15 cellular contexts compared by ENCODE assay signal in genomic region chr3:30426319-30426993, GRCh38.
DNase-seq lines count a peak whose midpoint lies in the region; ATAC-seq and TF ChIP-seq lines count a peak whose summit lies in the region.
"Had no signal": no experiment of that assay in that cellular context is flagged by ENCODE, and none has a peak within 500 bp of the region (broad histone marks: within the 10 kb centered on the region; RNA-seq: fewer than 3 reads in every experiment).

No MANE protein-coding gene starts in this region.

- H2AFZ ChIP-seq in GM23338: no peak overlapping the region

- H3K4me1 ChIP-seq in GM23338 (ENCODE audit: insufficient read depth): no peaks in the 10 kb centered on the region
- peaks cover 0 to 26% (median 18%) of the 10 kb centered on the region in 4 donors for H3K4me1 ChIP-seq in sigmoid colon
- no peaks in the 10 kb centered on the region for H3K4me1 ChIP-seq in CD4-positive, alpha-beta memory T cell (ENCODE audit: insufficient read depth, low read length)

- H3K27me3 Mint-ChIP-seq in GM23338 (ENCODE audit: insufficient read depth, low read depth, poor library complexity): no peaks in the 10 kb centered on the region
- H3K27me3 Mint-ChIP-seq in CD4-positive, alpha-beta memory T cell: peaks cover 1 to 3% of the 10 kb centered on the region in 2 donors
- H3K27me3 Mint-ChIP-seq: activated CD8-positive, alpha-beta T cell treated with anti-CD3 and anti-CD28 coated beads for 36 hours had no signal

- no peak for TF ChIP-seq POLR2A in sigmoid colon (IDR thresholded peaks at IDR 0.05)

- no peak overlapping the region for H3K4me2 ChIP-seq in GM23338

- DNase-seq in GM23338 (ENCODE audit: low spot score) (peak; percentile 10), dedifferentiated amniotic fluid mesenchymal stem cell (ENCODE audit: extremely low spot score) (peak; percentile 78), iris pigment epithelial cell (ENCODE audit: low read depth) (peak; percentile 93), sigmoid colon (peak; percentile 91)
- DNase-seq in activated CD4-positive, alpha-beta T cell treated with anti-CD3 and anti-CD28 coated beads for 1 hour: no peak
- DNase-seq in CD4-positive, alpha-beta memory T cell: no peak
- DNase-seq: activated CD8-positive, alpha-beta T cell treated with anti-CD3 and anti-CD28 coated beads for 36 hours; CD4-positive, CD25-positive, alpha-beta regulatory T cell; erythroblast; KG1; NCI-H510A treated with DMSO at 0.1 percent for 48 hours; stimulated activated CD4-positive, alpha-beta T cell treated with anti-CD3 and anti-CD28 coated beads, Interleukin-1b, Interleukin-23, amount 100 ng/mL, for 48 hours had no signal

- no peaks in the 10 kb centered on the region for H3K79me2 ChIP-seq in GM23338 (replicated peaks; ENCODE audit: insufficient read depth)

- H3K27me3 ChIP-seq in GM23338 (ENCODE audit: insufficient read depth) (no peaks in the 10 kb centered on the region), sigmoid colon (no peaks in the 10 kb centered on the region)
- no peaks in the 10 kb centered on the region for H3K27me3 ChIP-seq in CD4-positive, alpha-beta memory T cell (ENCODE audit: insufficient read depth, low read length)

- peak in 1 of 4 donors; percentile 25 for TF ChIP-seq EP300 in sigmoid colon (IDR thresholded peaks at IDR 0.05)

- 45 to 60% methylated on average over 3 of the region's 3 CpGs for WGBS in sigmoid colon, 2 donors

- no peaks in the 10 kb centered on the region for H4K20me1 ChIP-seq in GM23338 (replicated peaks; ENCODE audit: insufficient read depth)

- no peaks in the 10 kb centered on the region for H3K9me2 ChIP-seq in GM23338 (ENCODE audit: insufficient read depth)

- H3K36me3 Mint-ChIP-seq in GM23338 (ENCODE audit: low read depth): no peaks in the 10 kb centered on the region
- peaks cover 0 to 6% of the 10 kb centered on the region in 2 donors for H3K36me3 Mint-ChIP-seq in CD4-positive, alpha-beta memory T cell
- H3K36me3 Mint-ChIP-seq: CD4-positive, CD25-positive, alpha-beta regulatory T cell had no signal

- CTCF ChIA-PET in CD4-positive, alpha-beta memory T cell (lab: Charles Lee; ENCODE audit: partially characterized antibody): interaction anchor here (1.2 kb wide), 1 partner anchor 9 kb away, joined by 4 read pairs; no protein-coding TSS in a partner anchor

- intact Hi-C loops in sigmoid colon (cut with DNase I): loop anchor here (2.0 kb wide), 1 partner anchor 180 kb away; the partner anchor contains the start of gene TGFBR2
- intact Hi-C loops in CD4-positive, alpha-beta memory T cell (cut with micrococcal nuclease): no loop called here

- H3K9me3 ChIP-seq in sigmoid colon: no peaks in the 10 kb centered on the region
- H3K9me3 ChIP-seq in CD4-positive, alpha-beta memory T cell (ENCODE audit: control insufficient read depth in 1 of 2, low read length in 2 of 2): no peaks in the 10 kb centered on the region

- POLR2A ChIA-PET in CD4-positive, alpha-beta memory T cell (lab: Charles Lee; ENCODE audit: partially characterized antibody): interaction anchor here (1.0 kb wide), 1 partner anchor 10 kb away, joined by 3 read pairs; no protein-coding TSS in a partner anchor

- no peak overlapping the region for H3K27ac Mint-ChIP-seq in GM23338
- H3K27ac Mint-ChIP-seq in CD4-positive, alpha-beta memory T cell: no peak overlapping the region
- H3K27ac Mint-ChIP-seq: activated CD8-positive, alpha-beta T cell treated with anti-CD3 and anti-CD28 coated beads for 36 hours; CD4-positive, CD25-positive, alpha-beta regulatory T cell had no signal

- no peaks in the 10 kb centered on the region for H3K4me1 Mint-ChIP-seq in GM23338
- no peaks in the 10 kb centered on the region for H3K4me1 Mint-ChIP-seq in CD4-positive, alpha-beta memory T cell

- H3K4me3 ChIP-seq in GM23338 (no peak overlapping the region), sigmoid colon (no peak overlapping the region)
- H3K4me3 ChIP-seq in CD4-positive, alpha-beta memory T cell (ENCODE audit: low read length in 2 of 2): no peak overlapping the region
- H3K4me3 ChIP-seq: GM12878 had no signal

- no peak for TF ChIP-seq CTCF in GM23338 (conservative IDR thresholded peaks at IDR 0.05; ENCODE audit: low read depth in 2 of 2)
- no peak for TF ChIP-seq CTCF in sigmoid colon (IDR thresholded peaks at IDR 0.05)

- no peaks in the 10 kb centered on the region for H3F3A ChIP-seq in GM23338 (replicated peaks; ENCODE audit: low read depth)

- H3K36me3 ChIP-seq in GM23338 (ENCODE audit: insufficient read depth) (no peaks in the 10 kb centered on the region), sigmoid colon (no peaks in the 10 kb centered on the region)
- no peaks in the 10 kb centered on the region for H3K36me3 ChIP-seq in CD4-positive, alpha-beta memory T cell (ENCODE audit: insufficient read depth, low read length)

- H3K9me3 Mint-ChIP-seq in GM23338: peaks cover 3% of the 10 kb centered on the region; the same call in 2 of the 3 replicates
- H3K9me3 Mint-ChIP-seq in CD4-positive, alpha-beta memory T cell: peaks cover 0 to 5% (median 0%) of the 10 kb centered on the region in 8 donors

- ATAC-seq in GM23338 (peak; percentile 50), GM18907 (IDR thresholded peaks at IDR 0.05; ENCODE audit: unreplicated experiment) (no peak), HG02981 (IDR thresholded peaks at IDR 0.05; ENCODE audit: unreplicated experiment) (no peak)
- ATAC-seq: activated CD8-positive, alpha-beta T cell treated with anti-CD3 and anti-CD28 coated beads for 36 hours; GM12878 had no signal

- H3K4me3 Mint-ChIP-seq in GM23338: no peak overlapping the region
- no peak overlapping the region for H3K4me3 Mint-ChIP-seq in CD4-positive, alpha-beta memory T cell
- H3K4me3 Mint-ChIP-seq: activated CD8-positive, alpha-beta T cell treated with anti-CD3 and anti-CD28 coated beads for 36 hours; CD4-positive, CD25-positive, alpha-beta regulatory T cell had no signal

- H3K27ac ChIP-seq in GM23338 (ENCODE audit: low read depth) (no peak overlapping the region), sigmoid colon (peak overlapping the region; percentile 58 to 73 (median 68))
- H3K27ac ChIP-seq in CD4-positive, alpha-beta memory T cell (ENCODE audit: low read depth, low read length): no peak overlapping the region

TF ChIP-seq in GM23338, 12 proteins besides CTCF, POLR2A, EP300 and RAD21:
- TF ChIP-seq ZNF462 (CRISPR knock-in tag; IDR thresholded peaks at IDR 0.05): 0 out of 2 replicates have a peak, but pooled peaks have one; percentile 38
- no peak for TF ChIP-seq POLR2AphosphoS5 (IDR thresholded peaks at IDR 0.05; ENCODE audit: low read depth)

Comparison
In these comparisons a context has a peak if more than half of its experiments do, and no peak if none do; other contexts are left out.
1. DNase-seq: peak in GM23338 (single experiment), dedifferentiated amniotic fluid mesenchymal stem cell (single experiment), iris pigment epithelial cell (single experiment) and sigmoid colon (single experiment); none in activated CD4-positive, alpha-beta T cell treated with anti-CD3 and anti-CD28 coated beads for 1 hour (single experiment) and CD4-positive, alpha-beta memory T cell (0 of 5).
2. H3K27ac ChIP-seq: peak in sigmoid colon (4 of 4); none in GM23338 (single experiment) and CD4-positive, alpha-beta memory T cell (single experiment).